Comparison of ENCODE assay signal across 24 cellular contexts in the genomic region with DNA sequence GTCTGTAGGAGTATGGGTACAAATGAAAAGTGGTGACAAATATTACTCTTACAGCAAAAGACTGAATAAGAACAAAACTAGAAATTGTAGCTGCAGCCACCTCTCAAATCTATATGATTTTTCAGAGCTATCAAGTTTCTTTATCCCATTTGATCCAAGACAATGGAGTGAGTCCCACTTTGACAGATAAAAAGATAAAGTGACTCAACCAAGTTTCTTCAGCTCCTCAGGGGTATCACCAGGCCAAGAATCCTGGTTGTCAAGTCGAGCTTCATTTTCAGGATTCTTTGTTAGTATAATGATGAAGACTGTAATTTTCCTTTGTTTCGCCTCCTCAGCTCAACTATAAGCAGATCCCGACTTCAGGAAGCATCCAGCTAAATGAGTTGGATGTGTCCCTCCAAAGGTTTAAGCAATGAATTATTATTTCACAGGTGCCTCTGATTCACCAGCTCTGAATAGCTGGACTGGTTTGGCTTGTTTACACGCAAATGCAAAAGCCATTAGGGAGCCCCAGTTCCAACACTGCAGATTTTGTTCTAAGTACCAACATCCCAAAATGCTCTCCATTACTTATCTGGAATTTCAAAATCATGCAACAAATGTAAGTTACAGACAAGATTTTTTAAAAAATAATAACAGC.
DNase-seq lines count a peak whose midpoint lies in the region; ATAC-seq, FAIRE-seq and TF ChIP-seq lines count a peak whose summit lies in the region.
"Had no signal": no experiment of that assay in that cellular context is flagged by ENCODE, and none has a peak within 500 bp of the region (broad histone marks: within the 10 kb centered on the region; RNA-seq: fewer than 3 reads in every experiment).

No MANE protein-coding gene starts in this region.

- no peaks in the 10 kb centered on the region for H3K9me3 ChIP-seq in psoas muscle

- H3K4me1 ChIP-seq in GM23338 (ENCODE audit: insufficient read depth) (peaks cover 6% of the 10 kb centered on the region), mesendoderm (ENCODE audit: control insufficient read depth, low read depth, low read length) (peaks cover 3% of the 10 kb centered on the region), psoas muscle (no peaks in the 10 kb centered on the region)

- no peak overlapping the region for H3K4me3 Mint-ChIP-seq in GM23338
- H3K4me3 Mint-ChIP-seq: B cell; CD4-positive, CD25-positive, alpha-beta regulatory T cell; CD8-positive, alpha-beta memory T cell; IgD-negative memory B cell had no signal

- no peak overlapping the region for H3K56ac ChIP-seq in mesendoderm (ENCODE audit: low read length)

- no peak for FAIRE-seq in bronchial epithelial cell (lab: Jason Lieb, UNC)
- FAIRE-seq: D721Med, H54, HepG2 had no signal

- no peaks in the 10 kb centered on the region for H4K20me1 ChIP-seq in GM23338 (replicated peaks; ENCODE audit: insufficient read depth)
- H4K20me1 ChIP-seq: BLaER1 treated with 17β-estradiol and CSF1 and Interleukin-3, amounts not matched to agents 10 nM and 100 nM had no signal

- no peak overlapping the region for H3K4ac ChIP-seq in mesendoderm (ENCODE audit: low read depth, low read length)

- no peak overlapping the region for H2AK5ac ChIP-seq in mesendoderm (ENCODE audit: low read length)

- no peak overlapping the region for H3K4me2 ChIP-seq in GM23338
- H3K4me2 ChIP-seq in mesendoderm (ENCODE audit: low read length), result no peak overlapping the region
- H3K4me2 ChIP-seq: BLaER1 treated with 17β-estradiol and CSF1 and Interleukin-3, amounts not matched to agents 10 nM and 100 nM had no signal

- intact Hi-C loops in psoas muscle (cut with DNase I), result no loop called here

- no peak overlapping the region for H2BK15ac ChIP-seq in mesendoderm (replicated peaks; ENCODE audit: low read depth)

- no peaks in the 10 kb centered on the region for H3F3A ChIP-seq in GM23338 (replicated peaks; ENCODE audit: low read depth)

- H3K4me3 ChIP-seq in GM23338 (no peak overlapping the region), bronchial epithelial cell (ENCODE audit: low read depth, low read length) (no peak overlapping the region), mesendoderm (ENCODE audit: low read length) (no peak overlapping the region), psoas muscle (no peak overlapping the region)
- H3K4me3 ChIP-seq: BLaER1 treated with 17β-estradiol and CSF1 and Interleukin-3, amounts not matched to agents 10 nM and 100 nM; GM23248 had no signal

- no peak overlapping the region for H2BK120ac ChIP-seq in mesendoderm (ENCODE audit: low read depth, low read length)

- ATAC-seq in GM23338 (no peak), psoas muscle (peak; percentile 70 to 93 (median 84)), HG03469 (IDR thresholded peaks at IDR 0.05; ENCODE audit: unreplicated experiment) (no peak), HG03095 (IDR thresholded peaks at IDR 0.05; ENCODE audit: unreplicated experiment) (no peak)
- ATAC-seq: HepG2 had no signal

- H3K79me1 ChIP-seq in mesendoderm (ENCODE audit: low read length), result no peaks in the 10 kb centered on the region

- H4K5ac ChIP-seq in mesendoderm (ENCODE audit: low read length), result no peak overlapping the region

- H3K27me3 ChIP-seq in GM23338 (ENCODE audit: insufficient read depth), result no peaks in the 10 kb centered on the region
- no peaks in the 10 kb centered on the region for H3K27me3 ChIP-seq in bronchial epithelial cell (ENCODE audit: control insufficient read depth, insufficient read depth, low read length)
- H3K27me3 ChIP-seq in mesendoderm (ENCODE audit: insufficient read depth, low read length, poor library complexity), result no peaks in the 10 kb centered on the region
- H3K27me3 ChIP-seq in psoas muscle (ENCODE audit: insufficient read depth in 3 of 3, low read length in 2 of 3), result no peaks in the 10 kb centered on the region
- H3K27me3 ChIP-seq: BLaER1 treated with 17β-estradiol and CSF1 and Interleukin-3, amounts not matched to agents 10 nM and 100 nM had no signal

- H3K9me2 ChIP-seq in GM23338 (ENCODE audit: insufficient read depth), result peaks cover 6% of the 10 kb centered on the region; the same call in 1 of the 2 replicates

- no peak overlapping the region for H4K8ac ChIP-seq in mesendoderm (ENCODE audit: low read depth, low read length)

- no peaks in the 10 kb centered on the region for H3K36me3 Mint-ChIP-seq in GM23338 (ENCODE audit: low read depth)
- H3K36me3 Mint-ChIP-seq: CD4-positive, CD25-positive, alpha-beta regulatory T cell; CD8-positive, alpha-beta memory T cell; IgD-negative memory B cell had no signal

- peaks cover 7% of the 10 kb centered on the region for H3K27me3 Mint-ChIP-seq in GM23338 (ENCODE audit: insufficient read depth, low read depth, poor library complexity)

- no peaks in the 10 kb centered on the region for H3K36me3 ChIP-seq in GM23338 (ENCODE audit: insufficient read depth)
- H3K36me3 ChIP-seq in bronchial epithelial cell (ENCODE audit: control insufficient read depth, insufficient read depth, low read length), result no peaks in the 10 kb centered on the region
- H3K36me3 ChIP-seq in mesendoderm (ENCODE audit: control insufficient read depth, insufficient read depth, low read length), result no peaks in the 10 kb centered on the region
- no peaks in the 10 kb centered on the region for H3K36me3 ChIP-seq in psoas muscle (ENCODE audit: insufficient read depth in 1 of 2, low read depth in 1 of 2)
- H3K36me3 ChIP-seq: BLaER1 treated with 17β-estradiol and CSF1 and Interleukin-3, amounts not matched to agents 10 nM and 100 nM had no signal

- H3K18ac ChIP-seq in mesendoderm (ENCODE audit: low read length), result no peak overlapping the region

- no peak for DNase-seq in GM23338 (ENCODE audit: low spot score)
- peak; percentile 61 for DNase-seq in bronchial epithelial cell (ENCODE audit: low read depth)
- DNase-seq in mesendoderm, result peak; percentile 39
- no peak for DNase-seq in psoas muscle
- DNase-seq in T-helper 1 cell, result no peak
- no peak for DNase-seq in AG08395 (ENCODE audit: low spot score)
- DNase-seq: 8988T; CD4-positive, CD25-positive, alpha-beta regulatory T cell; CD8-positive, alpha-beta memory T cell; COR-L47; DMS153; DMS79; GF-D8; GM23248; HCEC 1CT; KBM-7 had no signal

- no peak overlapping the region for H3K23ac ChIP-seq in mesendoderm (ENCODE audit: low read length)

- no peak overlapping the region for H3K27ac ChIP-seq in GM23338 (ENCODE audit: low read depth)
- no peak overlapping the region for H3K27ac ChIP-seq in mesendoderm (ENCODE audit: low read depth, low read length)
- H3K27ac ChIP-seq in psoas muscle, result no peak overlapping the region
- H3K27ac ChIP-seq: BLaER1 treated with 17β-estradiol and CSF1 and Interleukin-3, amounts not matched to agents 10 nM and 100 nM; GM23248 had no signal

- H3K27ac Mint-ChIP-seq in GM23338, result 0 out of 2 replicates have a peak overlapping the region, but pooled peaks have one; percentile 7
- H3K27ac Mint-ChIP-seq: B cell; CD4-positive, CD25-positive, alpha-beta regulatory T cell; IgD-negative memory B cell had no signal

- peaks cover 23% of the 10 kb centered on the region for H3K4me1 Mint-ChIP-seq in GM23338
- H3K4me1 Mint-ChIP-seq: B cell; CD4-positive, CD25-positive, alpha-beta regulatory T cell; CD8-positive, alpha-beta memory T cell; IgD-negative memory B cell had no signal

- no peak overlapping the region for H2AFZ ChIP-seq in GM23338
- H2AFZ ChIP-seq: GM23248 had no signal

- H3K9me3 Mint-ChIP-seq in GM23338, result no peaks in the 10 kb centered on the region; the same call in 2 of the 3 replicates
- H3K9me3 Mint-ChIP-seq: CD8-positive, alpha-beta memory T cell; IgD-negative memory B cell had no signal

- TF ChIP-seq CTCF in GM23338 (conservative IDR thresholded peaks at IDR 0.05; ENCODE audit: low read depth in 2 of 2) (no peak), bronchial epithelial cell (IDR thresholded peaks at IDR 0.05; ENCODE audit: insufficient read depth, low read length, severe bottlenecking) (no peak), psoas muscle (IDR thresholded peaks at IDR 0.05) (no peak)

- H3K9ac ChIP-seq in mesendoderm (ENCODE audit: low read length), result no peak overlapping the region
- H3K9ac ChIP-seq: BLaER1 treated with 17β-estradiol and CSF1 and Interleukin-3, amounts not matched to agents 10 nM and 100 nM; GM23248 had no signal

- no peak overlapping the region for H2BK5ac ChIP-seq in mesendoderm (ENCODE audit: low read length)

- no CpG with 5 or more reads among the region's 4 CpGs for WGBS in mesendoderm (ENCODE audit: extremely low coverage, insufficient coverage, low lambda C conversion rate)
- 38 to 48% (median 43%) methylated on average over 4 of the region's 4 CpGs for WGBS in psoas muscle, 3 donors

- H3K79me2 ChIP-seq in GM23338 (replicated peaks; ENCODE audit: insufficient read depth) (no peaks in the 10 kb centered on the region), mesendoderm (ENCODE audit: control insufficient read depth, insufficient read depth, low read length) (no peaks in the 10 kb centered on the region)

TF ChIP-seq in GM23338, 12 proteins besides CTCF, POLR2A, EP300 and RAD21 (continues in another document):
- TF ChIP-seq EZH2 (IDR thresholded peaks at IDR 0.05; ENCODE audit: low read depth, unreplicated experiment) (no peak), JUNB (IDR thresholded peaks at IDR 0.05; ENCODE audit: unreplicated experiment) (no peak)
- TF ChIP-seq, protein P1, sequence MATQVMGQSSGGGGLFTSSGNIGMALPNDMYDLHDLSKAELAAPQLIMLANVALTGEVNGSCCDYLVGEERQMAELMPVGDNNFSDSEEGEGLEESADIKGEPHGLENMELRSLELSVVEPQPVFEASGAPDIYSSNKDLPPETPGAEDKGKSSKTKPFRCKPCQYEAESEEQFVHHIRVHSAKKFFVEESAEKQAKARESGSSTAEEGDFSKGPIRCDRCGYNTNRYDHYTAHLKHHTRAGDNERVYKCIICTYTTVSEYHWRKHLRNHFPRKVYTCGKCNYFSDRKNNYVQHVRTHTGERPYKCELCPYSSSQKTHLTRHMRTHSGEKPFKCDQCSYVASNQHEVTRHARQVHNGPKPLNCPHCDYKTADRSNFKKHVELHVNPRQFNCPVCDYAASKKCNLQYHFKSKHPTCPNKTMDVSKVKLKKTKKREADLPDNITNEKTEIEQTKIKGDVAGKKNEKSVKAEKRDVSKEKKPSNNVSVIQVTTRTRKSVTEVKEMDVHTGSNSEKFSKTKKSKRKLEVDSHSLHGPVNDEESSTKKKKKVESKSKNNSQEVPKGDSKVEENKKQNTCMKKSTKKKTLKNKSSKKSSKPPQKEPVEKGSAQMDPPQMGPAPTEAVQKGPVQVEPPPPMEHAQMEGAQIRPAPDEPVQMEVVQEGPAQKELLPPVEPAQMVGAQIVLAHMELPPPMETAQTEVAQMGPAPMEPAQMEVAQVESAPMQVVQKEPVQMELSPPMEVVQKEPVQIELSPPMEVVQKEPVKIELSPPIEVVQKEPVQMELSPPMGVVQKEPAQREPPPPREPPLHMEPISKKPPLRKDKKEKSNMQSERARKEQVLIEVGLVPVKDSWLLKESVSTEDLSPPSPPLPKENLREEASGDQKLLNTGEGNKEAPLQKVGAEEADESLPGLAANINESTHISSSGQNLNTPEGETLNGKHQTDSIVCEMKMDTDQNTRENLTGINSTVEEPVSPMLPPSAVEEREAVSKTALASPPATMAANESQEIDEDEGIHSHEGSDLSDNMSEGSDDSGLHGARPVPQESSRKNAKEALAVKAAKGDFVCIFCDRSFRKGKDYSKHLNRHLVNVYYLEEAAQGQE (IDR thresholded peaks at IDR 0.05; ENCODE audit: unreplicated experiment), result no peak

Comparison
In these comparisons a context has a peak if more than half of its experiments do, and no peak if none do; other contexts are left out.
1. ATAC-seq: peak in psoas muscle (4 of 4); none in GM23338 (single experiment), HG03469 (single experiment) and HG03095 (single experiment).
2. DNase-seq: peak in bronchial epithelial cell (single experiment) and mesendoderm (single experiment); none in GM23338 (single experiment), psoas muscle (0 of 2), T-helper 1 cell (0 of 5) and AG08395 (single experiment).